13 cellular contexts compared by ENCODE assay signal in genomic region chr2:38233231-38233983, GRCh38.
DNase-seq lines count a peak whose midpoint lies in the region; ATAC-seq and TF ChIP-seq lines count a peak whose summit lies in the region.
"Had no signal": no experiment of that assay in that cellular context is flagged by ENCODE, and none has a peak within 500 bp of the region (broad histone marks: within the 10 kb centered on the region; RNA-seq: fewer than 3 reads in every experiment).

No MANE protein-coding gene starts in this region.

- peak; percentile 24; the same call in 1 of the 2 replicates for TF ChIP-seq RAD21 in HCT116 (IDR thresholded peaks at IDR 0.05; ENCODE audit: low read depth)

- intact Hi-C loops in HCT116 (cut with micrococcal nuclease), result no loop called here
- intact Hi-C loops in activated CD4-positive, alpha-beta T cell treated with anti-CD3 and anti-CD28 coated beads, Interleukin-2, amount 10 ng/mL, durations not matched to agents 24 days and 14 days (cut with micrococcal nuclease), result no loop called here
- intact Hi-C loops in CD8-positive, alpha-beta T cell (cut with DNase I, micrococcal nuclease), result no loop called here

- no peaks in the 10 kb centered on the region for H3K27me3 ChIP-seq in HCT116 (ENCODE audit: insufficient read depth, low read length)
- H3K27me3 ChIP-seq in cardiac muscle cell, result no peaks in the 10 kb centered on the region
- no peaks in the 10 kb centered on the region for H3K27me3 ChIP-seq in CD8-positive, alpha-beta T cell (ENCODE audit: insufficient read depth, low read length)

- no TSS peak for BruUV-seq in HCT116 (replicated peaks; lab: Mats Ljungman, UMichigan)

- H3K36me3 Mint-ChIP-seq in activated CD4-positive, alpha-beta T cell treated with anti-CD3 and anti-CD28 coated beads, Interleukin-2, amount 10 ng/mL, durations not matched to agents 24 days and 14 days (ENCODE audit: low read depth), result no peaks in the 10 kb centered on the region
- no peaks in the 10 kb centered on the region for H3K36me3 Mint-ChIP-seq in CD8-positive, alpha-beta T cell
- H3K36me3 Mint-ChIP-seq: stimulated activated effector memory CD8-positive, alpha-beta T cell treated with anti-CD3 and anti-CD28 coated beads, Interleukin-12 subunit alpha, Interleukin-12 subunit beta, amount 100 ng/mL, for 72 hours had no signal

- no peaks in the 10 kb centered on the region for H4K20me1 ChIP-seq in HCT116 (ENCODE audit: insufficient read depth)

- H3K9me3 Mint-ChIP-seq in activated CD4-positive, alpha-beta T cell treated with anti-CD3 and anti-CD28 coated beads, Interleukin-2, amount 10 ng/mL, durations not matched to agents 24 days and 14 days, result peaks cover 9% of the 10 kb centered on the region
- H3K9me3 Mint-ChIP-seq in CD8-positive, alpha-beta T cell, result peaks cover 2% of the 10 kb centered on the region

- DNase-seq in HCT116 (ENCODE audit: low read depth, low spot score) (no peak), amniotic epithelial cell (ENCODE audit: low read depth) (peak; percentile 40), cardiac muscle cell (ENCODE audit: low read depth in 1 of 2, low spot score in 1 of 2) (peak in 1 of 2 donors; percentile 48), stromal cell of bone marrow (ENCODE audit: low read depth) (peak; percentile 85), nucleus accumbens (lab: John Stamatoyannopoulos, UW) (no peak)
- no peak for DNase-seq in activated CD4-positive, alpha-beta T cell treated with anti-CD3 and anti-CD28 coated beads, Interleukin-2, amount 10 ng/mL, durations not matched to agents 24 days and 14 days
- DNase-seq in CD8-positive, alpha-beta T cell, result no peak
- DNase-seq: cerebellar nuclear complex, MM.1S, naive B cell, NCI-H774, T-helper 2 cell had no signal

- CTCF ChIA-PET in HCT116 (lab: Charles Lee), result interaction anchor here (1.2 kb wide), 2 partner anchors 9 to 356 kb away, joined by 3 read pairs; no protein-coding TSS in a partner anchor
- CTCF ChIA-PET in CD8-positive, alpha-beta T cell (lab: Charles Lee), result no interaction called here

- RAD21 ChIA-PET in HCT116 (lab: Charles Lee; ENCODE audit: low non-redundant PET in 1 of 2, low total read pairs in 2 of 2, uncharacterized antibody in 2 of 2, unreplicated experiment in 2 of 2), result no interaction called here

- H2AFZ ChIP-seq in HCT116 (ENCODE audit: low read depth, low read length, poor library complexity, severe bottlenecking), result no peak overlapping the region

- H3K36me3 ChIP-seq in HCT116 (ENCODE audit: control insufficient read depth in 1 of 2, insufficient read depth in 2 of 2, low read length in 2 of 2), result no peaks in the 10 kb centered on the region
- H3K36me3 ChIP-seq in cardiac muscle cell, result no peaks in the 10 kb centered on the region
- no peaks in the 10 kb centered on the region for H3K36me3 ChIP-seq in CD8-positive, alpha-beta T cell (ENCODE audit: insufficient read depth, low read length)

- POLR2A ChIA-PET in HCT116 (lab: Charles Lee), result interaction anchor here (0.7 to 0.8 kb wide), 2 partner anchors 13 to 130 kb away, joined by 3 read pairs; no protein-coding TSS in a partner anchor
- POLR2A ChIA-PET in CD8-positive, alpha-beta T cell (lab: Charles Lee), result no interaction called here

- no peaks in the 10 kb centered on the region for H3K4me1 ChIP-seq in HCT116 (ENCODE audit: control insufficient read depth in 1 of 2, insufficient read depth in 2 of 2, low read length in 2 of 2)
- no peaks in the 10 kb centered on the region for H3K4me1 ChIP-seq in cardiac muscle cell (ENCODE audit: low read depth)
- H3K4me1 ChIP-seq in CD8-positive, alpha-beta T cell (ENCODE audit: insufficient read depth, low read length), result no peaks in the 10 kb centered on the region

- H3K4me3 Mint-ChIP-seq in activated CD4-positive, alpha-beta T cell treated with anti-CD3 and anti-CD28 coated beads, Interleukin-2, amount 10 ng/mL, durations not matched to agents 24 days and 14 days, result no peak overlapping the region
- no peak overlapping the region for H3K4me3 Mint-ChIP-seq in CD8-positive, alpha-beta T cell
- H3K4me3 Mint-ChIP-seq: naive B cell; stimulated activated effector memory CD8-positive, alpha-beta T cell treated with anti-CD3 and anti-CD28 coated beads, Interleukin-12 subunit alpha, Interleukin-12 subunit beta, amount 100 ng/mL, for 72 hours had no signal

- H3K9ac ChIP-seq in HCT116 (ENCODE audit: low read length), result no peak overlapping the region

- no peaks in the 10 kb centered on the region for H3K4me1 Mint-ChIP-seq in activated CD4-positive, alpha-beta T cell treated with anti-CD3 and anti-CD28 coated beads, Interleukin-2, amount 10 ng/mL, durations not matched to agents 24 days and 14 days
- no peaks in the 10 kb centered on the region for H3K4me1 Mint-ChIP-seq in CD8-positive, alpha-beta T cell (ENCODE audit: low read depth)
- H3K4me1 Mint-ChIP-seq: stimulated activated effector memory CD8-positive, alpha-beta T cell treated with anti-CD3 and anti-CD28 coated beads, Interleukin-12 subunit alpha, Interleukin-12 subunit beta, amount 100 ng/mL, for 72 hours had no signal

- H3K27ac ChIP-seq in HCT116 (ENCODE audit: low read depth, low read length) (no peak overlapping the region), cardiac muscle cell (no peak overlapping the region)
- H3K27ac ChIP-seq in CD8-positive, alpha-beta T cell (ENCODE audit: low read depth, low read length), result no peak overlapping the region

- no peaks in the 10 kb centered on the region for H3K9me2 ChIP-seq in HCT116 (ENCODE audit: insufficient read depth)

- no peak for TF ChIP-seq POLR2A in HCT116 (IDR thresholded peaks at IDR 0.05; ENCODE audit: borderline replicate concordance, extremely low read depth, insufficient read depth, insufficient read length)

- ATAC-seq in HCT116, result no peak
- ATAC-seq in CD8-positive, alpha-beta T cell, result no peak
- ATAC-seq: stimulated activated effector memory CD8-positive, alpha-beta T cell treated with anti-CD3 and anti-CD28 coated beads, Interleukin-12 subunit alpha, Interleukin-12 subunit beta, amount 100 ng/mL, for 72 hours had no signal

- H3K4me3 ChIP-seq in HCT116 (replicated peaks in 1 of 2; ENCODE audit: low read depth in 1 of 2, low read length in 2 of 2), result no peak overlapping the region
- H3K4me3 ChIP-seq in cardiac muscle cell, result no peak overlapping the region
- H3K4me3 ChIP-seq in CD8-positive, alpha-beta T cell (ENCODE audit: low read depth, low read length), result no peak overlapping the region

- H3K4me2 ChIP-seq in HCT116 (ENCODE audit: low read length), result no peak overlapping the region

- TF ChIP-seq CTCF in HCT116 (IDR thresholded peaks at IDR 0.05 in 2 of 3, conservative IDR thresholded peaks at IDR 0.05 in 1 of 3; ENCODE audit: borderline replicate concordance in 1 of 3, insufficient read depth in 1 of 3, low read depth in 2 of 3, low read length in 2 of 3) (peak in 2 of 3 experiments; percentile 6 to 17; a peak in 2 of 6 replicates), cardiac muscle cell (IDR thresholded peaks at IDR 0.05; ENCODE audit: low read depth, low read length) (peak; percentile 22)
- no peak for TF ChIP-seq CTCF in CD8-positive, alpha-beta T cell (IDR thresholded peaks at IDR 0.05)

- peaks cover 38% of the 10 kb centered on the region for H3K27me3 Mint-ChIP-seq in activated CD4-positive, alpha-beta T cell treated with anti-CD3 and anti-CD28 coated beads, Interleukin-2, amount 10 ng/mL, durations not matched to agents 24 days and 14 days
- peaks cover 33% of the 10 kb centered on the region for H3K27me3 Mint-ChIP-seq in CD8-positive, alpha-beta T cell (ENCODE audit: low read depth)

- H3K9me3 ChIP-seq in HCT116 (ENCODE audit: control insufficient read depth in 1 of 2, insufficient read depth in 1 of 2, low read depth in 1 of 2, low read length in 2 of 2) (no peaks in the 10 kb centered on the region), cardiac muscle cell (ENCODE audit: low read depth) (no peaks in the 10 kb centered on the region)
- H3K9me3 ChIP-seq in CD8-positive, alpha-beta T cell (ENCODE audit: low read length), result no peaks in the 10 kb centered on the region

- H3K79me2 ChIP-seq in HCT116 (ENCODE audit: insufficient read depth, low read length), result no peaks in the 10 kb centered on the region

- H3K27ac Mint-ChIP-seq in activated CD4-positive, alpha-beta T cell treated with anti-CD3 and anti-CD28 coated beads, Interleukin-2, amount 10 ng/mL, durations not matched to agents 24 days and 14 days, result no peak overlapping the region
- no peak overlapping the region for H3K27ac Mint-ChIP-seq in CD8-positive, alpha-beta T cell
- H3K27ac Mint-ChIP-seq: stimulated activated effector memory CD8-positive, alpha-beta T cell treated with anti-CD3 and anti-CD28 coated beads, Interleukin-12 subunit alpha, Interleukin-12 subunit beta, amount 100 ng/mL, for 72 hours had no signal

TF ChIP-seq in HCT116, 20 proteins besides CTCF, POLR2A, EP300 and RAD21:
- TF ChIP-seq MAX (IDR thresholded peaks at IDR 0.05), result no peak
TF ChIP-seq in HCT116: peak in this region for 0.

Comparison
In these comparisons a context has a peak if more than half of its experiments do, and no peak if none do; other contexts are left out.
1. DNase-seq: peak in amniotic epithelial cell (single experiment) and stromal cell of bone marrow (single experiment); none in HCT116 (single experiment), activated CD4-positive, alpha-beta T cell treated with anti-CD3 and anti-CD28 coated beads, Interleukin-2, amount 10 ng/mL, durations not matched to agents 24 days and 14 days (single experiment), nucleus accumbens (0 of 56) and CD8-positive, alpha-beta T cell (0 of 7).